Comparison of ENCODE assay signal across 9 cellular contexts in genomic region chr2:241880311-241881073, GRCh38. TPM values are rescaled to one million over a fixed set of nuclear protein-coding genes. Genes with fewer than 3 reads are reported as not detected.
A peak's percentile ranks its signal among the peaks of the same experiment; 100 is the strongest.
DNase-seq lines count a peak whose midpoint lies in the region; TF ChIP-seq lines count a peak whose summit lies in the region.
"Had no signal": no experiment of that assay in that cellular context is flagged by ENCODE, and none has a peak within 500 bp of the region (broad histone marks: within the 10 kb centered on the region; RNA-seq: fewer than 3 reads in every experiment).

No MANE protein-coding gene starts in this region.

- 71 to 83% (median 77%) methylated on average over 15 to 16 of the region's 16 CpGs for WGBS in stomach, 5 donors

- H3K4me1 ChIP-seq in iPS-15b (ENCODE audit: control insufficient read depth, insufficient read depth, low read length) (peaks cover 9% of the 10 kb centered on the region), stomach (peaks cover 10 to 36% (median 30%) of the 10 kb centered on the region in 4 donors)

- TF ChIP-seq CTCF in stomach (IDR thresholded peaks at IDR 0.05) = no peak

- TF ChIP-seq EP300 in stomach (IDR thresholded peaks at IDR 0.05) = no peak

- no peak for DNase-seq in T-helper 2 cell treated with Interferon-gamma antibody and Interleukin-4, amounts not matched to agents 5 μg/mL and 100 μg/mL, for 36 hours (ENCODE audit: low spot score)
- no peak for DNase-seq in T-helper 2 cell
- no peak for DNase-seq in activated T-helper 2 cell treated with anti-CD3 and anti-CD28 coated beads, Interferon-gamma antibody, Interleukin-2, Interleukin-4, amounts not matched to agents 10 μg/mL and 5 μg/mL and 100 μg/mL, durations not matched to agents 14 hours and 24 hours and 36 hours (ENCODE audit: low spot score)
- DNase-seq in stomach = no peak
- no peak for DNase-seq in NK-92 (lab: John Stamatoyannopoulos, UW; ENCODE audit: unreplicated experiment)
- no peak for DNase-seq in DMS53 treated with DMSO at 0.1 percent for 48 hours (lab: John Stamatoyannopoulos, UW; ENCODE audit: unreplicated experiment)
- DNase-seq in NCI-H1694 treated with DMSO at 0.1 percent for 48 hours (lab: John Stamatoyannopoulos, UW) = no peak

- H3K9me3 ChIP-seq in iPS-15b (ENCODE audit: control insufficient read depth, insufficient read depth, low read length) = no peaks in the 10 kb centered on the region
- H3K9me3 ChIP-seq in stomach = no peaks in the 10 kb centered on the region
- H3K9me3 ChIP-seq: SJSA1 had no signal

- H3K4me3 Mint-ChIP-seq in T-helper 2 cell treated with Interferon-gamma antibody and Interleukin-4, amounts not matched to agents 5 μg/mL and 100 μg/mL, for 36 hours = peak overlapping the region; percentile 89
- H3K4me3 Mint-ChIP-seq in activated T-helper 2 cell treated with anti-CD3 and anti-CD28 coated beads, Interferon-gamma antibody, Interleukin-2, Interleukin-4, amounts not matched to agents 10 μg/mL and 5 μg/mL and 100 μg/mL, durations not matched to agents 14 hours and 24 hours and 36 hours (ENCODE audit: low read depth) = peak overlapping the region; percentile 89

- no peak overlapping the region for H3K9ac ChIP-seq in iPS-15b (ENCODE audit: low read depth, low read length)

- H3K9me3 Mint-ChIP-seq in T-helper 2 cell treated with Interferon-gamma antibody and Interleukin-4, amounts not matched to agents 5 μg/mL and 100 μg/mL, for 36 hours = no peaks in the 10 kb centered on the region
- H3K9me3 Mint-ChIP-seq in activated T-helper 2 cell treated with anti-CD3 and anti-CD28 coated beads, Interferon-gamma antibody, Interleukin-2, Interleukin-4, amounts not matched to agents 10 μg/mL and 5 μg/mL and 100 μg/mL, durations not matched to agents 14 hours and 24 hours and 36 hours = no peaks in the 10 kb centered on the region

- H3K36me3 ChIP-seq in iPS-15b (ENCODE audit: control insufficient read depth, insufficient read depth, low read length) (no peaks in the 10 kb centered on the region), stomach (no peaks in the 10 kb centered on the region)
- H3K36me3 ChIP-seq: SJSA1 had no signal

- H3K27ac Mint-ChIP-seq in T-helper 2 cell treated with Interferon-gamma antibody and Interleukin-4, amounts not matched to agents 5 μg/mL and 100 μg/mL, for 36 hours = peak overlapping the region; percentile 96
- H3K27ac Mint-ChIP-seq in activated T-helper 2 cell treated with anti-CD3 and anti-CD28 coated beads, Interferon-gamma antibody, Interleukin-2, Interleukin-4, amounts not matched to agents 10 μg/mL and 5 μg/mL and 100 μg/mL, durations not matched to agents 14 hours and 24 hours and 36 hours = peak overlapping the region; percentile 90

- peaks cover 25% of the 10 kb centered on the region for H3K4me1 Mint-ChIP-seq in T-helper 2 cell treated with Interferon-gamma antibody and Interleukin-4, amounts not matched to agents 5 μg/mL and 100 μg/mL, for 36 hours (ENCODE audit: low read depth)
- H3K4me1 Mint-ChIP-seq in activated T-helper 2 cell treated with anti-CD3 and anti-CD28 coated beads, Interferon-gamma antibody, Interleukin-2, Interleukin-4, amounts not matched to agents 10 μg/mL and 5 μg/mL and 100 μg/mL, durations not matched to agents 14 hours and 24 hours and 36 hours (ENCODE audit: low read depth) = peaks cover 18% of the 10 kb centered on the region

- H3K27me3 ChIP-seq in iPS-15b (ENCODE audit: control insufficient read depth, insufficient read depth, low read length) = peaks cover 3% of the 10 kb centered on the region
- H3K27me3 ChIP-seq in stomach = no peaks in the 10 kb centered on the region

- peak overlapping the region; percentile 64 to 86 (median 80) for H3K27ac ChIP-seq in stomach
- H3K27ac ChIP-seq: SJSA1 had no signal

- TF ChIP-seq POLR2A in stomach (IDR thresholded peaks at IDR 0.05) = no peak

- peaks cover 10% of the 10 kb centered on the region for H3K36me3 Mint-ChIP-seq in T-helper 2 cell treated with Interferon-gamma antibody and Interleukin-4, amounts not matched to agents 5 μg/mL and 100 μg/mL, for 36 hours (ENCODE audit: low read depth)
- peaks cover 4% of the 10 kb centered on the region for H3K36me3 Mint-ChIP-seq in activated T-helper 2 cell treated with anti-CD3 and anti-CD28 coated beads, Interferon-gamma antibody, Interleukin-2, Interleukin-4, amounts not matched to agents 10 μg/mL and 5 μg/mL and 100 μg/mL, durations not matched to agents 14 hours and 24 hours and 36 hours (ENCODE audit: low read depth)

- intact Hi-C loops in activated T-helper 2 cell treated with anti-CD3 and anti-CD28 coated beads, Interferon-gamma antibody, Interleukin-2, Interleukin-4, amounts not matched to agents 10 μg/mL and 5 μg/mL and 100 μg/mL, durations not matched to agents 14 hours and 24 hours and 36 hours (cut with micrococcal nuclease) = loop anchor here (1.0 kb wide), 3 partner anchors 146 to 194 kb away; partner anchors contain the start of genes D2HGDH, DTYMK and ING5
- intact Hi-C loops in stomach (cut with DNase I; ENCODE audit: low total_unique reads) = no loop called here

- H3K27me3 Mint-ChIP-seq in T-helper 2 cell treated with Interferon-gamma antibody and Interleukin-4, amounts not matched to agents 5 μg/mL and 100 μg/mL, for 36 hours (ENCODE audit: low read depth) = peaks cover 3% of the 10 kb centered on the region
- H3K27me3 Mint-ChIP-seq in activated T-helper 2 cell treated with anti-CD3 and anti-CD28 coated beads, Interferon-gamma antibody, Interleukin-2, Interleukin-4, amounts not matched to agents 10 μg/mL and 5 μg/mL and 100 μg/mL, durations not matched to agents 14 hours and 24 hours and 36 hours (ENCODE audit: low read depth) = no peaks in the 10 kb centered on the region

- H3K4me3 ChIP-seq in iPS-15b (ENCODE audit: low read depth, low read length) = peak overlapping the region; percentile 77
- H3K4me3 ChIP-seq in stomach = peak overlapping the region; percentile 53 to 72 (median 63)

RNA-seq across cellular contexts. Expression of gene RTP5, which starts 11.0 kb away (rescaled TPM):
- total RNA-seq in activated T-helper 2 cell treated with anti-CD3 and anti-CD28 coated beads, Interferon-gamma antibody, Interleukin-2, Interleukin-4, amounts not matched to agents 10 μg/mL and 5 μg/mL and 100 μg/mL, durations not matched to agents 14 hours and 24 hours and 36 hours = 0.09 and 0.30 TPM in 2 replicates
- total RNA-seq in stomach = under 1 TPM in 1 of 5 donors, not detected in 4; 0.43 TPM
- polyA plus RNA-seq in stomach = under 1 TPM in 1 of 3 donors, not detected in 2; 0.10 TPM
- total RNA-seq: SJSA1 had no signal

RNA-seq across cellular contexts. Expression of gene PDCD1, which starts 21.8 kb away (rescaled TPM):
- 42.0 and 44.7 TPM in 2 replicates for total RNA-seq in activated T-helper 2 cell treated with anti-CD3 and anti-CD28 coated beads, Interferon-gamma antibody, Interleukin-2, Interleukin-4, amounts not matched to agents 10 μg/mL and 5 μg/mL and 100 μg/mL, durations not matched to agents 14 hours and 24 hours and 36 hours
- total RNA-seq in stomach = 1 to 10 TPM in 1 of 5 donors, under 1 TPM in 1, not detected in 3; 0.18 to 2.2 TPM
- polyA plus RNA-seq in stomach = under 1 TPM; 0.31 to 0.76 (median 0.60) TPM
- total RNA-seq: SJSA1 had no signal

Comparison
In these comparisons a context has a peak if more than half of its experiments do, and no peak if none do; other contexts are left out.
1. RNA of gene PDCD1, which starts 21.8 kb away (total RNA-seq): 42.0 to 44.7 TPM in activated T-helper 2 cell treated with anti-CD3 and anti-CD28 coated beads, Interferon-gamma antibody, Interleukin-2, Interleukin-4, amounts not matched to agents 10 μg/mL and 5 μg/mL and 100 μg/mL, durations not matched to agents 14 hours and 24 hours and 36 hours; 0.18 to 2.2 TPM in stomach; every median in the first group is over 10 times any median in the second.